Comparison of ENCODE assay signal across 9 cellular contexts in genomic region chr1:205441716-205442050, GRCh38. TPM values are rescaled to one million over a fixed set of nuclear protein-coding genes. Genes with fewer than 3 reads are reported as not detected.
DNase-seq lines count a peak whose midpoint lies in the region; ATAC-seq and TF ChIP-seq lines count a peak whose summit lies in the region.
"Had no signal": no experiment of that assay in that cellular context is flagged by ENCODE, and none has a peak within 500 bp of the region (broad histone marks: within the 10 kb centered on the region; RNA-seq: fewer than 3 reads in every experiment).

No MANE protein-coding gene starts in this region.

- peaks cover 34% of the 10 kb centered on the region for H3K4me1 ChIP-seq in CD8-positive, alpha-beta memory T cell (ENCODE audit: insufficient read depth, low read length)
- H3K4me1 ChIP-seq in MM.1S (ENCODE audit: low read length) (peaks cover 38% of the 10 kb centered on the region), colonic mucosa (peaks cover 13% of the 10 kb centered on the region)

- no peaks in the 10 kb centered on the region for H4K20me1 ChIP-seq in MM.1S (ENCODE audit: insufficient read depth, low read length)

- H3K4me2 ChIP-seq in MM.1S (ENCODE audit: low read depth, low read length) = peak overlapping the region; percentile 85

- TF ChIP-seq CTCF in MM.1S (IDR thresholded peaks at IDR 0.05; ENCODE audit: low read length) = no peak
- no peak for TF ChIP-seq CTCF in colonic mucosa (IDR thresholded peaks at IDR 0.05)
- no peak for TF ChIP-seq CTCF in natural killer cell (IDR thresholded peaks at IDR 0.05)

- H3K9me2 ChIP-seq in MM.1S (replicated peaks; ENCODE audit: insufficient read depth, low read length) = no peaks in the 10 kb centered on the region

- H3K79me2 ChIP-seq in MM.1S (ENCODE audit: low read length) = no peaks in the 10 kb centered on the region

- POLR2A ChIA-PET in CD8-positive, alpha-beta memory T cell (lab: Charles Lee) = interaction anchor here (0.6 to 1.6 kb wide), 5 partner anchors 11 to 613 kb away, joined by 3 to 7 read pairs (median 6); partner anchors contain the start of gene BLACAT1

- DNase-seq in CD8-positive, alpha-beta memory T cell = no peak
- DNase-seq in MM.1S (no peak), colonic mucosa (no peak), natural killer cell (no peak), SKM-1 treated with dmso at 0.1 percent for 144 hours (lab: John Stamatoyannopoulos, UW; ENCODE audit: unreplicated experiment) (no peak), C1 segment of cervical spinal cord (lab: John Stamatoyannopoulos, UW) (no peak), NCI-H524 treated with DMSO at 0.1 percent for 48 hours (lab: John Stamatoyannopoulos, UW) (no peak)

- peak overlapping the region; percentile 15; the same call in 1 of the 2 replicates for H3K9ac ChIP-seq in MM.1S (ENCODE audit: low read length)
- peak overlapping the region; percentile 13 to 58 for H3K9ac ChIP-seq in colonic mucosa (ENCODE audit: low read depth in 2 of 2, low read length in 2 of 2)

- H3K9me3 ChIP-seq in CD8-positive, alpha-beta memory T cell (ENCODE audit: low read length) = no peaks in the 10 kb centered on the region
- H3K9me3 ChIP-seq in MM.1S (replicated peaks; ENCODE audit: insufficient read depth, low read length) = no peaks in the 10 kb centered on the region
- H3K9me3 ChIP-seq in colonic mucosa = no peaks in the 10 kb centered on the region

- ATAC-seq in natural killer cell (no peak), GM18511 (IDR thresholded peaks at IDR 0.05; ENCODE audit: unreplicated experiment) (no peak)

- H2AFZ ChIP-seq in MM.1S (ENCODE audit: low read length) = peak overlapping the region; percentile 91

- H3K27me3 ChIP-seq in CD8-positive, alpha-beta memory T cell (ENCODE audit: insufficient read depth, low read length, poor library complexity, severe bottlenecking) = no peaks in the 10 kb centered on the region
- no peaks in the 10 kb centered on the region for H3K27me3 ChIP-seq in MM.1S (replicated peaks; ENCODE audit: insufficient read depth, low read length)
- no peaks in the 10 kb centered on the region for H3K27me3 ChIP-seq in colonic mucosa

- H3K27me3 Mint-ChIP-seq in CD8-positive, alpha-beta memory T cell = no peaks in the 10 kb centered on the region
- H3K27me3 Mint-ChIP-seq in natural killer cell (ENCODE audit: low read depth in 2 of 2) = peaks cover 0 to 9% of the 10 kb centered on the region in 2 donors

- peak overlapping the region; percentile 63 for H3K27ac ChIP-seq in CD8-positive, alpha-beta memory T cell (ENCODE audit: low read depth, low read length)
- H3K27ac ChIP-seq in MM.1S (ENCODE audit: low read length) = peak overlapping the region; percentile 88
- peak overlapping the region; percentile 86 for H3K27ac ChIP-seq in colonic mucosa

- H3K4me3 Mint-ChIP-seq in CD8-positive, alpha-beta memory T cell = peak overlapping the region; percentile 81 to 96 (median 85)
- H3K4me3 Mint-ChIP-seq in natural killer cell = peak overlapping the region; percentile 69

- intact Hi-C loops in colonic mucosa (cut with DNase I) = no loop called here
- intact Hi-C loops in natural killer cell (cut with micrococcal nuclease) = no loop called here

- H3K4me3 ChIP-seq in CD8-positive, alpha-beta memory T cell (ENCODE audit: low read length) = peak overlapping the region; percentile 78
- H3K4me3 ChIP-seq in MM.1S (ENCODE audit: low read length) = no peak overlapping the region
- no peak overlapping the region for H3K4me3 ChIP-seq in colonic mucosa
- H3K4me3 ChIP-seq: skin epidermis had no signal

- CTCF ChIA-PET in CD8-positive, alpha-beta memory T cell (lab: Charles Lee) = interaction anchor here (1.0 to 3.9 kb wide), 8 partner anchors 11 to 168 kb away, joined by 3 to 26 read pairs (median 4); no protein-coding TSS in a partner anchor

- H3K4me1 Mint-ChIP-seq in CD8-positive, alpha-beta memory T cell = peaks cover 43 to 59% (median 52%) of the 10 kb centered on the region in 3 donors
- H3K4me1 Mint-ChIP-seq in natural killer cell = peaks cover 32 to 40% of the 10 kb centered on the region in 2 donors

- H3K27ac Mint-ChIP-seq in CD8-positive, alpha-beta memory T cell = peak overlapping the region; percentile 86 to 100 (median 96)
- H3K27ac Mint-ChIP-seq in natural killer cell = peak overlapping the region; percentile 62 to 83

- no peaks in the 10 kb centered on the region for H3K9me3 Mint-ChIP-seq in CD8-positive, alpha-beta memory T cell
- no peaks in the 10 kb centered on the region for H3K9me3 Mint-ChIP-seq in natural killer cell

- H3K36me3 ChIP-seq in CD8-positive, alpha-beta memory T cell (ENCODE audit: insufficient read depth, low read length) = no peaks in the 10 kb centered on the region
- H3K36me3 ChIP-seq in MM.1S (replicated peaks; ENCODE audit: insufficient read depth, low read length) (no peaks in the 10 kb centered on the region), colonic mucosa (no peaks in the 10 kb centered on the region)

- peaks cover 29% of the 10 kb centered on the region for H3F3A ChIP-seq in MM.1S (ENCODE audit: insufficient read depth, low read length)

- no peaks in the 10 kb centered on the region for H3K36me3 Mint-ChIP-seq in CD8-positive, alpha-beta memory T cell
- no peaks in the 10 kb centered on the region for H3K36me3 Mint-ChIP-seq in natural killer cell

RNA-seq across cellular contexts. Expression of gene BLACAT1, which starts 14.2 kb away (rescaled TPM):
- total RNA-seq in CD8-positive, alpha-beta memory T cell = under 1 TPM in 1 of 2 experiments, not detected in 1; 0.09 TPM
- polyA plus RNA-seq in CD8-positive, alpha-beta memory T cell = not detected
- total RNA-seq in colonic mucosa (under 1 TPM; 0.20 to 0.37 TPM), natural killer cell (under 1 TPM in 2 of 3 donors, not detected in 1; 0.09 to 0.13 TPM)

RNA-seq across cellular contexts. Expression of gene LEMD1, which starts 19.8 kb away (rescaled TPM):
- under 1 TPM in 1 of 2 experiments, not detected in 1; 0.55 TPM for total RNA-seq in CD8-positive, alpha-beta memory T cell
- polyA plus RNA-seq in CD8-positive, alpha-beta memory T cell = not detected
- total RNA-seq in colonic mucosa (1 to 10 TPM in 1 of 2 donors, under 1 TPM in 1; 0.77 to 1.1 TPM), natural killer cell (not detected)
